In the genomic region with DNA sequence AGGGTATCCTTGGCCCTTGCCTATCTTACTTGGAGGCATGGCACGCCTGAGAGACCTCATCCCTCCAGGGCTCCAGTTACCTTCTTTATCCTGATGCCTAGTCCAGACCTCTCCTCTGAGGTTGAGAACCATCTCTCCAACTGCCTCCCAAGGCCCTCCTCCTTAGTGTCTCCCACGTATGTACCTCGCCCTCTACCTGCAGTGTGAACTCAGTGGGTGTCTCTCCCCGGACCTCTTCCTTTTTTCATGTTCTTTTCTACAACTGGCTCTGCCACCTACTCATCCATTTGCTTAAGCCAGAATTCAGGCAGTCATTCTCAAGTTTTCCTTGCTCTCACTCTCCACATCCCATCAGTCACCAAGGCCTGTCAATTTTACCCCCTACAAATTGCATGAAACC, we compare ENCODE assay signal across 35 cellular contexts. TPM values are rescaled to one million over a fixed set of nuclear protein-coding genes. Genes with fewer than 3 reads are reported as not detected.
"Had no signal": no experiment of that assay in that cellular context is flagged by ENCODE, and none has a peak within 500 bp of the region (broad histone marks: within the 10 kb centered on the region; RNA-seq: fewer than 3 reads in every experiment).

No MANE protein-coding gene starts in this region.

- H3K9me3 ChIP-seq: MG63 had no signal

- H3K27ac ChIP-seq: KMS-11 had no signal

- H3K4me3 ChIP-seq: MG63 had no signal

- H3K36me3 ChIP-seq: MG63 had no signal

- DNase-seq: Karpas-422, Kasumi-1, MG63, MM.1S, MV-4-11, NCI-H1048, NCI-H1092, NCI-H1092 treated with DMSO at 0.1 percent for 48 hours, NCI-H1105, NCI-H1105 treated with DMSO at 0.1 percent for 48 hours, NCI-H1417, NCI-H1417 treated with DMSO at 0.1 percent for 48 hours, NCI-H1436, NCI-H1436 treated with DMSO at 0.1 percent for 48 hours, NCI-H146, NCI-H1694, NCI-H1694 treated with DMSO at 0.1 percent for 48 hours, NCI-H187, NCI-H187 treated with DMSO at 0.1 percent for 48 hours, NCI-H1930, NCI-H2029, NCI-H2029 treated with DMSO at 0.1 percent for 48 hours, NCI-H2081, NCI-H2081 treated with DMSO at 0.1 percent for 48 hours, NCI-H2107, NCI-H2171, NCI-H2171 treated with DMSO at 0.1 percent for 48 hours, NCI-H2227 treated with DMSO at 0.1 percent for 48 hours, NCI-H226, NCI-H345, NCI-H446, NCI-H446 treated with DMSO at 0.1 percent for 48 hours, NCI-H510A had no signal

RNA-seq across cellular contexts. Expression of a gene that starts 45.3 kb away (rescaled TPM):
- total RNA-seq: NCI-H460 had no signal
